1 cellular context compared by ENCODE assay signal in the genomic region with DNA sequence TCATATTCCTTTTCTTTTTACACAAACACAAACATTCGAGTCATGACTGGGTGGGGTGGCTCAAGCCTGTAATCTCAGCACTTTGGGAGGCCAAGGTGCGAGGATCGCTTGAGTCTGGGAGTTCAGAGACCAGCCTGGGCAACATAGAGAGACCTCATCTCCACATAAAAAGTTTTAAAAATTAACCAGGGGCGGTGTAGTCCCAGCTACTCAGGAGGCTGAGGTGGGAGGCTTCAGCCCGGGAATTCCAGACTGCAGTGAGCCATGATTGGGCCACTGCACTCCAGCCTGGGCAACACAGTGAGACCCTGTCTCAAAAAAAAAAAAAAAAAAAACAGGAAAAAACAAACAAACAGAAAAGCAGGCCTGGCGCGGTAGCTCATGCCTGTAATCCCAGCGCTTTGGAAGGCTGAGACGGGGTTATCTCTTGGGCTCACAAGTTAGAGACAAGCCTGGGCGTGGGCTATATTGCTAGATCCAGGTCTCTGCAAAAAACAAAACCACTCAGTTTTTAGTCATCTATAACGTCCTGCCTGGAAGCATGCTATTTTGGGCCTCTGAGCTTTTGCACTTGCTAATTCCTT.
TF ChIP-seq lines count a peak whose summit lies in the region.

No MANE protein-coding gene starts in this region.

TF ChIP-seq in HepG2, 621 proteins besides CTCF, POLR2A, EP300 and RAD21 (continued from another document and continues in another):
- TF ChIP-seq LCORL (IDR thresholded peaks at IDR 0.05) (no peak), LCORL (CRISPR knock-in tag; IDR thresholded peaks at IDR 0.05) (peak; percentile 36; the same call in 1 of the 2 replicates), ZBTB7A (CRISPR knock-in tag; IDR thresholded peaks at IDR 0.05) (no peak), HNRNPK (IDR thresholded peaks at IDR 0.05; ENCODE audit: low read depth, low read length, poor library complexity, severe bottlenecking) (no peak), RARA (CRISPR knock-in tag; IDR thresholded peaks at IDR 0.05) (no peak), NFYB (CRISPR knock-in tag; IDR thresholded peaks at IDR 0.05) (no peak; the same call in 1 of the 2 replicates), SCMH1 (CRISPR knock-in tag; IDR thresholded peaks at IDR 0.05; ENCODE audit: borderline replicate concordance) (no peak), ZNF652 (CRISPR knock-in tag; IDR thresholded peaks at IDR 0.05; ENCODE audit: borderline replicate concordance, low read depth) (no peak), ZNF207 (IDR thresholded peaks at IDR 0.05; ENCODE audit: borderline replicate concordance) (no peak), KDM1A (CRISPR knock-in tag; IDR thresholded peaks at IDR 0.05) (no peak), KMT2A (CRISPR knock-in tag; IDR thresholded peaks at IDR 0.05) (no peak), ZNF383 (CRISPR knock-in tag; IDR thresholded peaks at IDR 0.05; ENCODE audit: borderline replicate concordance) (no peak), ZNF460 (CRISPR knock-in tag; IDR thresholded peaks at IDR 0.05; ENCODE audit: borderline replicate concordance) (no peak), ZNF121 (CRISPR knock-in tag; IDR thresholded peaks at IDR 0.05) (peak; percentile 99), ZSCAN21 (CRISPR knock-in tag; IDR thresholded peaks at IDR 0.05; ENCODE audit: borderline replicate concordance) (no peak), KDM3A (CRISPR knock-in tag; IDR thresholded peaks at IDR 0.05; ENCODE audit: low read depth) (no peak), ZNF777 (CRISPR knock-in tag; IDR thresholded peaks at IDR 0.05) (no peak), EHMT2 (IDR thresholded peaks at IDR 0.05; ENCODE audit: borderline replicate concordance, low read depth, low read length) (no peak), ZNF547 (CRISPR knock-in tag; IDR thresholded peaks at IDR 0.05) (no peak), PHF5A (CRISPR knock-in tag; IDR thresholded peaks at IDR 0.05; ENCODE audit: low read depth, unreplicated experiment) (no peak), EZH2 (conservative IDR thresholded peaks at IDR 0.05; ENCODE audit: low read depth, low read length) (no peak), SP1 (IDR thresholded peaks at IDR 0.05) (no peak), SP1 (CRISPR knock-in tag; IDR thresholded peaks at IDR 0.05) (no peak), KDM6A (CRISPR knock-in tag; IDR thresholded peaks at IDR 0.05; ENCODE audit: low read depth) (no peak), KDM5B (CRISPR knock-in tag; IDR thresholded peaks at IDR 0.05; ENCODE audit: borderline replicate concordance) (no peak), CHD2 (IDR thresholded peaks at IDR 0.05; ENCODE audit: low read depth, low read length) (no peak), CBX5 (CRISPR knock-in tag; IDR thresholded peaks at IDR 0.05; ENCODE audit: borderline replicate concordance) (no peak), CHD4 (IDR thresholded peaks at IDR 0.05; ENCODE audit: borderline replicate concordance, low read length) (peak; percentile 60; the same call in 1 of the 2 replicates)
- TF ChIP-seq, protein P1, sequence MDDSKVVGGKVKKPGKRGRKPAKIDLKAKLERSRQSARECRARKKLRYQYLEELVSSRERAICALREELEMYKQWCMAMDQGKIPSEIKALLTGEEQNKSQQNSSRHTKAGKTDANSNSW (CRISPR knock-in tag; IDR thresholded peaks at IDR 0.05; ENCODE audit: borderline replicate concordance), result no peak
- TF ChIP-seq, protein P2, sequence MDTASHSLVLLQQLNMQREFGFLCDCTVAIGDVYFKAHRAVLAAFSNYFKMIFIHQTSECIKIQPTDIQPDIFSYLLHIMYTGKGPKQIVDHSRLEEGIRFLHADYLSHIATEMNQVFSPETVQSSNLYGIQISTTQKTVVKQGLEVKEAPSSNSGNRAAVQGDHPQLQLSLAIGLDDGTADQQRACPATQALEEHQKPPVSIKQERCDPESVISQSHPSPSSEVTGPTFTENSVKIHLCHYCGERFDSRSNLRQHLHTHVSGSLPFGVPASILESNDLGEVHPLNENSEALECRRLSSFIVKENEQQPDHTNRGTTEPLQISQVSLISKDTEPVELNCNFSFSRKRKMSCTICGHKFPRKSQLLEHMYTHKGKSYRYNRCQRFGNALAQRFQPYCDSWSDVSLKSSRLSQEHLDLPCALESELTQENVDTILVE (CRISPR knock-in tag; IDR thresholded peaks at IDR 0.05), result no peak
- TF ChIP-seq, protein P3, sequence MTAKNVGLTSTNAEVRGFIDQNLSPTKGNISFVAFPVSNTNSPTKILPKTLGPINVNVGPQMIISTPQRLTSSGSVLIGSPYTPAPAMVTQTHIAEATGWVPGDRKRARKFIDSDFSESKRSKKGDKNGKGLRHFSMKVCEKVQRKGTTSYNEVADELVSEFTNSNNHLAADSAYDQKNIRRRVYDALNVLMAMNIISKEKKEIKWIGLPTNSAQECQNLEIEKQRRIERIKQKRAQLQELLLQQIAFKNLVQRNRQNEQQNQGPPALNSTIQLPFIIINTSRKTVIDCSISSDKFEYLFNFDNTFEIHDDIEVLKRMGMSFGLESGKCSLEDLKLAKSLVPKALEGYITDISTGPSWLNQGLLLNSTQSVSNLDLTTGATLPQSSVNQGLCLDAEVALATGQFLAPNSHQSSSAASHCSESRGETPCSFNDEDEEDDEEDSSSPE (CRISPR knock-in tag; IDR thresholded peaks at IDR 0.05), result no peak
- TF ChIP-seq, protein P4, sequence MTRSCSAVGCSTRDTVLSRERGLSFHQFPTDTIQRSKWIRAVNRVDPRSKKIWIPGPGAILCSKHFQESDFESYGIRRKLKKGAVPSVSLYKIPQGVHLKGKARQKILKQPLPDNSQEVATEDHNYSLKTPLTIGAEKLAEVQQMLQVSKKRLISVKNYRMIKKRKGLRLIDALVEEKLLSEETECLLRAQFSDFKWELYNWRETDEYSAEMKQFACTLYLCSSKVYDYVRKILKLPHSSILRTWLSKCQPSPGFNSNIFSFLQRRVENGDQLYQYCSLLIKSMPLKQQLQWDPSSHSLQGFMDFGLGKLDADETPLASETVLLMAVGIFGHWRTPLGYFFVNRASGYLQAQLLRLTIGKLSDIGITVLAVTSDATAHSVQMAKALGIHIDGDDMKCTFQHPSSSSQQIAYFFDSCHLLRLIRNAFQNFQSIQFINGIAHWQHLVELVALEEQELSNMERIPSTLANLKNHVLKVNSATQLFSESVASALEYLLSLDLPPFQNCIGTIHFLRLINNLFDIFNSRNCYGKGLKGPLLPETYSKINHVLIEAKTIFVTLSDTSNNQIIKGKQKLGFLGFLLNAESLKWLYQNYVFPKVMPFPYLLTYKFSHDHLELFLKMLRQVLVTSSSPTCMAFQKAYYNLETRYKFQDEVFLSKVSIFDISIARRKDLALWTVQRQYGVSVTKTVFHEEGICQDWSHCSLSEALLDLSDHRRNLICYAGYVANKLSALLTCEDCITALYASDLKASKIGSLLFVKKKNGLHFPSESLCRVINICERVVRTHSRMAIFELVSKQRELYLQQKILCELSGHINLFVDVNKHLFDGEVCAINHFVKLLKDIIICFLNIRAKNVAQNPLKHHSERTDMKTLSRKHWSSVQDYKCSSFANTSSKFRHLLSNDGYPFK (CRISPR knock-in tag; IDR thresholded peaks at IDR 0.05; ENCODE audit: borderline replicate concordance), result no peak
- TF ChIP-seq, protein P5, sequence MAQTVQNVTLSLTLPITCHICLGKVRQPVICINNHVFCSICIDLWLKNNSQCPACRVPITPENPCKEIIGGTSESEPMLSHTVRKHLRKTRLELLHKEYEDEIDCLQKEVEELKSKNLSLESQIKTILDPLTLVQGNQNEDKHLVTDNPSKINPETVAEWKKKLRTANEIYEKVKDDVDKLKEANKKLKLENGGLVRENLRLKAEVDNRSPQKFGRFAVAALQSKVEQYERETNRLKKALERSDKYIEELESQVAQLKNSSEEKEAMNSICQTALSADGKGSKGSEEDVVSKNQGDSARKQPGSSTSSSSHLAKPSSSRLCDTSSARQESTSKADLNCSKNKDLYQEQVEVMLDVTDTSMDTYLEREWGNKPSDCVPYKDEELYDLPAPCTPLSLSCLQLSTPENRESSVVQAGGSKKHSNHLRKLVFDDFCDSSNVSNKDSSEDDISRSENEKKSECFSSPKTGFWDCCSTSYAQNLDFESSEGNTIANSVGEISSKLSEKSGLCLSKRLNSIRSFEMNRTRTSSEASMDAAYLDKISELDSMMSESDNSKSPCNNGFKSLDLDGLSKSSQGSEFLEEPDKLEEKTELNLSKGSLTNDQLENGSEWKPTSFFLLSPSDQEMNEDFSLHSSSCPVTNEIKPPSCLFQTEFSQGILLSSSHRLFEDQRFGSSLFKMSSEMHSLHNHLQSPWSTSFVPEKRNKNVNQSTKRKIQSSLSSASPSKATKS (CRISPR knock-in tag; IDR thresholded peaks at IDR 0.05), result 0 out of 2 replicates have a peak, but pooled peaks have one; percentile 32
- TF ChIP-seq, protein P6, sequence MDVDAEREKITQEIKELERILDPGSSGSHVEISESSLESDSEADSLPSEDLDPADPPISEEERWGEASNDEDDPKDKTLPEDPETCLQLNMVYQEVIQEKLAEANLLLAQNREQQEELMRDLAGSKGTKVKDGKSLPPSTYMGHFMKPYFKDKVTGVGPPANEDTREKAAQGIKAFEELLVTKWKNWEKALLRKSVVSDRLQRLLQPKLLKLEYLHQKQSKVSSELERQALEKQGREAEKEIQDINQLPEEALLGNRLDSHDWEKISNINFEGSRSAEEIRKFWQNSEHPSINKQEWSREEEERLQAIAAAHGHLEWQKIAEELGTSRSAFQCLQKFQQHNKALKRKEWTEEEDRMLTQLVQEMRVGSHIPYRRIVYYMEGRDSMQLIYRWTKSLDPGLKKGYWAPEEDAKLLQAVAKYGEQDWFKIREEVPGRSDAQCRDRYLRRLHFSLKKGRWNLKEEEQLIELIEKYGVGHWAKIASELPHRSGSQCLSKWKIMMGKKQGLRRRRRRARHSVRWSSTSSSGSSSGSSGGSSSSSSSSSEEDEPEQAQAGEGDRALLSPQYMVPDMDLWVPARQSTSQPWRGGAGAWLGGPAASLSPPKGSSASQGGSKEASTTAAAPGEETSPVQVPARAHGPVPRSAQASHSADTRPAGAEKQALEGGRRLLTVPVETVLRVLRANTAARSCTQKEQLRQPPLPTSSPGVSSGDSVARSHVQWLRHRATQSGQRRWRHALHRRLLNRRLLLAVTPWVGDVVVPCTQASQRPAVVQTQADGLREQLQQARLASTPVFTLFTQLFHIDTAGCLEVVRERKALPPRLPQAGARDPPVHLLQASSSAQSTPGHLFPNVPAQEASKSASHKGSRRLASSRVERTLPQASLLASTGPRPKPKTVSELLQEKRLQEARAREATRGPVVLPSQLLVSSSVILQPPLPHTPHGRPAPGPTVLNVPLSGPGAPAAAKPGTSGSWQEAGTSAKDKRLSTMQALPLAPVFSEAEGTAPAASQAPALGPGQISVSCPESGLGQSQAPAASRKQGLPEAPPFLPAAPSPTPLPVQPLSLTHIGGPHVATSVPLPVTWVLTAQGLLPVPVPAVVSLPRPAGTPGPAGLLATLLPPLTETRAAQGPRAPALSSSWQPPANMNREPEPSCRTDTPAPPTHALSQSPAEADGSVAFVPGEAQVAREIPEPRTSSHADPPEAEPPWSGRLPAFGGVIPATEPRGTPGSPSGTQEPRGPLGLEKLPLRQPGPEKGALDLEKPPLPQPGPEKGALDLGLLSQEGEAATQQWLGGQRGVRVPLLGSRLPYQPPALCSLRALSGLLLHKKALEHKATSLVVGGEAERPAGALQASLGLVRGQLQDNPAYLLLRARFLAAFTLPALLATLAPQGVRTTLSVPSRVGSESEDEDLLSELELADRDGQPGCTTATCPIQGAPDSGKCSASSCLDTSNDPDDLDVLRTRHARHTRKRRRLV (CRISPR knock-in tag; IDR thresholded peaks at IDR 0.05), result no peak
- TF ChIP-seq, protein P7, sequence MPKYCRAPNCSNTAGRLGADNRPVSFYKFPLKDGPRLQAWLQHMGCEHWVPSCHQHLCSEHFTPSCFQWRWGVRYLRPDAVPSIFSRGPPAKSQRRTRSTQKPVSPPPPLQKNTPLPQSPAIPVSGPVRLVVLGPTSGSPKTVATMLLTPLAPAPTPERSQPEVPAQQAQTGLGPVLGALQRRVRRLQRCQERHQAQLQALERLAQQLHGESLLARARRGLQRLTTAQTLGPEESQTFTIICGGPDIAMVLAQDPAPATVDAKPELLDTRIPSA (CRISPR knock-in tag; IDR thresholded peaks at IDR 0.05; ENCODE audit: borderline replicate concordance), result no peak
- TF ChIP-seq, protein P8, sequence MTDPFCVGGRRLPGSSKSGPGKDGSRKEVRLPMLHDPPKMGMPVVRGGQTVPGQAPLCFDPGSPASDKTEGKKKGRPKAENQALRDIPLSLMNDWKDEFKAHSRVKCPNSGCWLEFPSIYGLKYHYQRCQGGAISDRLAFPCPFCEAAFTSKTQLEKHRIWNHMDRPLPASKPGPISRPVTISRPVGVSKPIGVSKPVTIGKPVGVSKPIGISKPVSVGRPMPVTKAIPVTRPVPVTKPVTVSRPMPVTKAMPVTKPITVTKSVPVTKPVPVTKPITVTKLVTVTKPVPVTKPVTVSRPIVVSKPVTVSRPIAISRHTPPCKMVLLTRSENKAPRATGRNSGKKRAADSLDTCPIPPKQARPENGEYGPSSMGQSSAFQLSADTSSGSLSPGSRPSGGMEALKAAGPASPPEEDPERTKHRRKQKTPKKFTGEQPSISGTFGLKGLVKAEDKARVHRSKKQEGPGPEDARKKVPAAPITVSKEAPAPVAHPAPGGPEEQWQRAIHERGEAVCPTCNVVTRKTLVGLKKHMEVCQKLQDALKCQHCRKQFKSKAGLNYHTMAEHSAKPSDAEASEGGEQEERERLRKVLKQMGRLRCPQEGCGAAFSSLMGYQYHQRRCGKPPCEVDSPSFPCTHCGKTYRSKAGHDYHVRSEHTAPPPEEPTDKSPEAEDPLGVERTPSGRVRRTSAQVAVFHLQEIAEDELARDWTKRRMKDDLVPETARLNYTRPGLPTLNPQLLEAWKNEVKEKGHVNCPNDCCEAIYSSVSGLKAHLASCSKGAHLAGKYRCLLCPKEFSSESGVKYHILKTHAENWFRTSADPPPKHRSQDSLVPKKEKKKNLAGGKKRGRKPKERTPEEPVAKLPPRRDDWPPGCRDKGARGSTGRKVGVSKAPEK (CRISPR knock-in tag; IDR thresholded peaks at IDR 0.05; ENCODE audit: borderline replicate concordance), result no peak
- TF ChIP-seq, protein P9, sequence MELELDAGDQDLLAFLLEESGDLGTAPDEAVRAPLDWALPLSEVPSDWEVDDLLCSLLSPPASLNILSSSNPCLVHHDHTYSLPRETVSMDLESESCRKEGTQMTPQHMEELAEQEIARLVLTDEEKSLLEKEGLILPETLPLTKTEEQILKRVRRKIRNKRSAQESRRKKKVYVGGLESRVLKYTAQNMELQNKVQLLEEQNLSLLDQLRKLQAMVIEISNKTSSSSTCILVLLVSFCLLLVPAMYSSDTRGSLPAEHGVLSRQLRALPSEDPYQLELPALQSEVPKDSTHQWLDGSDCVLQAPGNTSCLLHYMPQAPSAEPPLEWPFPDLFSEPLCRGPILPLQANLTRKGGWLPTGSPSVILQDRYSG (CRISPR knock-in tag; IDR thresholded peaks at IDR 0.05), result no peak
- TF ChIP-seq, protein P10, sequence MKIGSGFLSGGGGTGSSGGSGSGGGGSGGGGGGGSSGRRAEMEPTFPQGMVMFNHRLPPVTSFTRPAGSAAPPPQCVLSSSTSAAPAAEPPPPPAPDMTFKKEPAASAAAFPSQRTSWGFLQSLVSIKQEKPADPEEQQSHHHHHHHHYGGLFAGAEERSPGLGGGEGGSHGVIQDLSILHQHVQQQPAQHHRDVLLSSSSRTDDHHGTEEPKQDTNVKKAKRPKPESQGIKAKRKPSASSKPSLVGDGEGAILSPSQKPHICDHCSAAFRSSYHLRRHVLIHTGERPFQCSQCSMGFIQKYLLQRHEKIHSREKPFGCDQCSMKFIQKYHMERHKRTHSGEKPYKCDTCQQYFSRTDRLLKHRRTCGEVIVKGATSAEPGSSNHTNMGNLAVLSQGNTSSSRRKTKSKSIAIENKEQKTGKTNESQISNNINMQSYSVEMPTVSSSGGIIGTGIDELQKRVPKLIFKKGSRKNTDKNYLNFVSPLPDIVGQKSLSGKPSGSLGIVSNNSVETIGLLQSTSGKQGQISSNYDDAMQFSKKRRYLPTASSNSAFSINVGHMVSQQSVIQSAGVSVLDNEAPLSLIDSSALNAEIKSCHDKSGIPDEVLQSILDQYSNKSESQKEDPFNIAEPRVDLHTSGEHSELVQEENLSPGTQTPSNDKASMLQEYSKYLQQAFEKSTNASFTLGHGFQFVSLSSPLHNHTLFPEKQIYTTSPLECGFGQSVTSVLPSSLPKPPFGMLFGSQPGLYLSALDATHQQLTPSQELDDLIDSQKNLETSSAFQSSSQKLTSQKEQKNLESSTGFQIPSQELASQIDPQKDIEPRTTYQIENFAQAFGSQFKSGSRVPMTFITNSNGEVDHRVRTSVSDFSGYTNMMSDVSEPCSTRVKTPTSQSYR (CRISPR knock-in tag; IDR thresholded peaks at IDR 0.05; ENCODE audit: borderline replicate concordance), result no peak
